1 cellular context compared by ENCODE assay signal in the genomic region with DNA sequence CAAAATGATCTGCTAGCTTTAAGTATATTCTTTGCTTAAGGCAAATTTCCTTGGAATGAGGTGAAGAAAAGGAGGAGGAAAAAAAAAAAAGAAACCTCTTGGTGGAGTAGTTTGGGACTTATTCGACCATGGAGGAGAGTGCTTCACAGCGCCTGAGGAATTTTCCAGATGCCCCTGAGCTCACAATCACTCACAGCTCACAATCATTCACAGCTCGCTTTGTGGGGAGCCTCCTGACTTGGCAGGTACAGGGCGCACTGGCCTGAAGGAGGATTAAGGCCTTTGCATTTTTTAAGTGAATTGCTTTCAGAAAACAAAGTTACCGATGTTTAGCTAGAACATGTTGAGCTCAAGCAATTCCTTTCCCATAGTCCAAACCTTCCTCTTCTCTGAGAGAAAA.
TF ChIP-seq lines count a peak whose summit lies in the region.

No MANE protein-coding gene starts in this region.

TF ChIP-seq in WTC11, 78 proteins besides CTCF, POLR2A, EP300 and RAD21:
- no peak for TF ChIP-seq ZNF416 (CRISPR knock-in tag; IDR thresholded peaks at IDR 0.05)
- TF ChIP-seq ZNF317 (CRISPR knock-in tag; IDR thresholded peaks at IDR 0.05; ENCODE audit: borderline replicate concordance, low read depth) = no peak
- TF ChIP-seq, protein P1, sequence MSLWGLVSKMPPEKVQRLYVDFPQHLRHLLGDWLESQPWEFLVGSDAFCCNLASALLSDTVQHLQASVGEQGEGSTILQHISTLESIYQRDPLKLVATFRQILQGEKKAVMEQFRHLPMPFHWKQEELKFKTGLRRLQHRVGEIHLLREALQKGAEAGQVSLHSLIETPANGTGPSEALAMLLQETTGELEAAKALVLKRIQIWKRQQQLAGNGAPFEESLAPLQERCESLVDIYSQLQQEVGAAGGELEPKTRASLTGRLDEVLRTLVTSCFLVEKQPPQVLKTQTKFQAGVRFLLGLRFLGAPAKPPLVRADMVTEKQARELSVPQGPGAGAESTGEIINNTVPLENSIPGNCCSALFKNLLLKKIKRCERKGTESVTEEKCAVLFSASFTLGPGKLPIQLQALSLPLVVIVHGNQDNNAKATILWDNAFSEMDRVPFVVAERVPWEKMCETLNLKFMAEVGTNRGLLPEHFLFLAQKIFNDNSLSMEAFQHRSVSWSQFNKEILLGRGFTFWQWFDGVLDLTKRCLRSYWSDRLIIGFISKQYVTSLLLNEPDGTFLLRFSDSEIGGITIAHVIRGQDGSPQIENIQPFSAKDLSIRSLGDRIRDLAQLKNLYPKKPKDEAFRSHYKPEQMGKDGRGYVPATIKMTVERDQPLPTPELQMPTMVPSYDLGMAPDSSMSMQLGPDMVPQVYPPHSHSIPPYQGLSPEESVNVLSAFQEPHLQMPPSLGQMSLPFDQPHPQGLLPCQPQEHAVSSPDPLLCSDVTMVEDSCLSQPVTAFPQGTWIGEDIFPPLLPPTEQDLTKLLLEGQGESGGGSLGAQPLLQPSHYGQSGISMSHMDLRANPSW (CRISPR knock-in tag; conservative IDR thresholded peaks at IDR 0.05; ENCODE audit: low read depth) = no peak
- TF ChIP-seq, protein P2, sequence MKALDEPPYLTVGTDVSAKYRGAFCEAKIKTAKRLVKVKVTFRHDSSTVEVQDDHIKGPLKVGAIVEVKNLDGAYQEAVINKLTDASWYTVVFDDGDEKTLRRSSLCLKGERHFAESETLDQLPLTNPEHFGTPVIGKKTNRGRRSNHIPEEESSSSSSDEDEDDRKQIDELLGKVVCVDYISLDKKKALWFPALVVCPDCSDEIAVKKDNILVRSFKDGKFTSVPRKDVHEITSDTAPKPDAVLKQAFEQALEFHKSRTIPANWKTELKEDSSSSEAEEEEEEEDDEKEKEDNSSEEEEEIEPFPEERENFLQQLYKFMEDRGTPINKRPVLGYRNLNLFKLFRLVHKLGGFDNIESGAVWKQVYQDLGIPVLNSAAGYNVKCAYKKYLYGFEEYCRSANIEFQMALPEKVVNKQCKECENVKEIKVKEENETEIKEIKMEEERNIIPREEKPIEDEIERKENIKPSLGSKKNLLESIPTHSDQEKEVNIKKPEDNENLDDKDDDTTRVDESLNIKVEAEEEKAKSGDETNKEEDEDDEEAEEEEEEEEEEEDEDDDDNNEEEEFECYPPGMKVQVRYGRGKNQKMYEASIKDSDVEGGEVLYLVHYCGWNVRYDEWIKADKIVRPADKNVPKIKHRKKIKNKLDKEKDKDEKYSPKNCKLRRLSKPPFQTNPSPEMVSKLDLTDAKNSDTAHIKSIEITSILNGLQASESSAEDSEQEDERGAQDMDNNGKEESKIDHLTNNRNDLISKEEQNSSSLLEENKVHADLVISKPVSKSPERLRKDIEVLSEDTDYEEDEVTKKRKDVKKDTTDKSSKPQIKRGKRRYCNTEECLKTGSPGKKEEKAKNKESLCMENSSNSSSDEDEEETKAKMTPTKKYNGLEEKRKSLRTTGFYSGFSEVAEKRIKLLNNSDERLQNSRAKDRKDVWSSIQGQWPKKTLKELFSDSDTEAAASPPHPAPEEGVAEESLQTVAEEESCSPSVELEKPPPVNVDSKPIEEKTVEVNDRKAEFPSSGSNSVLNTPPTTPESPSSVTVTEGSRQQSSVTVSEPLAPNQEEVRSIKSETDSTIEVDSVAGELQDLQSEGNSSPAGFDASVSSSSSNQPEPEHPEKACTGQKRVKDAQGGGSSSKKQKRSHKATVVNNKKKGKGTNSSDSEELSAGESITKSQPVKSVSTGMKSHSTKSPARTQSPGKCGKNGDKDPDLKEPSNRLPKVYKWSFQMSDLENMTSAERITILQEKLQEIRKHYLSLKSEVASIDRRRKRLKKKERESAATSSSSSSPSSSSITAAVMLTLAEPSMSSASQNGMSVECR (CRISPR knock-in tag; IDR thresholded peaks at IDR 0.05; ENCODE audit: borderline replicate concordance) = no peak
- TF ChIP-seq PREB (CRISPR knock-in tag; IDR thresholded peaks at IDR 0.05; ENCODE audit: borderline replicate concordance) = no peak
- no peak for TF ChIP-seq TEAD1 (CRISPR knock-in tag; IDR thresholded peaks at IDR 0.05)
- TF ChIP-seq, protein P3, sequence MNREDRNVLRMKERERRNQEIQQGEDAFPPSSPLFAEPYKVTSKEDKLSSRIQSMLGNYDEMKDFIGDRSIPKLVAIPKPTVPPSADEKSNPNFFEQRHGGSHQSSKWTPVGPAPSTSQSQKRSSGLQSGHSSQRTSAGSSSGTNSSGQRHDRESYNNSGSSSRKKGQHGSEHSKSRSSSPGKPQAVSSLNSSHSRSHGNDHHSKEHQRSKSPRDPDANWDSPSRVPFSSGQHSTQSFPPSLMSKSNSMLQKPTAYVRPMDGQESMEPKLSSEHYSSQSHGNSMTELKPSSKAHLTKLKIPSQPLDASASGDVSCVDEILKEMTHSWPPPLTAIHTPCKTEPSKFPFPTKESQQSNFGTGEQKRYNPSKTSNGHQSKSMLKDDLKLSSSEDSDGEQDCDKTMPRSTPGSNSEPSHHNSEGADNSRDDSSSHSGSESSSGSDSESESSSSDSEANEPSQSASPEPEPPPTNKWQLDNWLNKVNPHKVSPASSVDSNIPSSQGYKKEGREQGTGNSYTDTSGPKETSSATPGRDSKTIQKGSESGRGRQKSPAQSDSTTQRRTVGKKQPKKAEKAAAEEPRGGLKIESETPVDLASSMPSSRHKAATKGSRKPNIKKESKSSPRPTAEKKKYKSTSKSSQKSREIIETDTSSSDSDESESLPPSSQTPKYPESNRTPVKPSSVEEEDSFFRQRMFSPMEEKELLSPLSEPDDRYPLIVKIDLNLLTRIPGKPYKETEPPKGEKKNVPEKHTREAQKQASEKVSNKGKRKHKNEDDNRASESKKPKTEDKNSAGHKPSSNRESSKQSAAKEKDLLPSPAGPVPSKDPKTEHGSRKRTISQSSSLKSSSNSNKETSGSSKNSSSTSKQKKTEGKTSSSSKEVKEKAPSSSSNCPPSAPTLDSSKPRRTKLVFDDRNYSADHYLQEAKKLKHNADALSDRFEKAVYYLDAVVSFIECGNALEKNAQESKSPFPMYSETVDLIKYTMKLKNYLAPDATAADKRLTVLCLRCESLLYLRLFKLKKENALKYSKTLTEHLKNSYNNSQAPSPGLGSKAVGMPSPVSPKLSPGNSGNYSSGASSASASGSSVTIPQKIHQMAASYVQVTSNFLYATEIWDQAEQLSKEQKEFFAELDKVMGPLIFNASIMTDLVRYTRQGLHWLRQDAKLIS (CRISPR knock-in tag; IDR thresholded peaks at IDR 0.05; ENCODE audit: borderline replicate concordance) = no peak
- TF ChIP-seq, protein P4, sequence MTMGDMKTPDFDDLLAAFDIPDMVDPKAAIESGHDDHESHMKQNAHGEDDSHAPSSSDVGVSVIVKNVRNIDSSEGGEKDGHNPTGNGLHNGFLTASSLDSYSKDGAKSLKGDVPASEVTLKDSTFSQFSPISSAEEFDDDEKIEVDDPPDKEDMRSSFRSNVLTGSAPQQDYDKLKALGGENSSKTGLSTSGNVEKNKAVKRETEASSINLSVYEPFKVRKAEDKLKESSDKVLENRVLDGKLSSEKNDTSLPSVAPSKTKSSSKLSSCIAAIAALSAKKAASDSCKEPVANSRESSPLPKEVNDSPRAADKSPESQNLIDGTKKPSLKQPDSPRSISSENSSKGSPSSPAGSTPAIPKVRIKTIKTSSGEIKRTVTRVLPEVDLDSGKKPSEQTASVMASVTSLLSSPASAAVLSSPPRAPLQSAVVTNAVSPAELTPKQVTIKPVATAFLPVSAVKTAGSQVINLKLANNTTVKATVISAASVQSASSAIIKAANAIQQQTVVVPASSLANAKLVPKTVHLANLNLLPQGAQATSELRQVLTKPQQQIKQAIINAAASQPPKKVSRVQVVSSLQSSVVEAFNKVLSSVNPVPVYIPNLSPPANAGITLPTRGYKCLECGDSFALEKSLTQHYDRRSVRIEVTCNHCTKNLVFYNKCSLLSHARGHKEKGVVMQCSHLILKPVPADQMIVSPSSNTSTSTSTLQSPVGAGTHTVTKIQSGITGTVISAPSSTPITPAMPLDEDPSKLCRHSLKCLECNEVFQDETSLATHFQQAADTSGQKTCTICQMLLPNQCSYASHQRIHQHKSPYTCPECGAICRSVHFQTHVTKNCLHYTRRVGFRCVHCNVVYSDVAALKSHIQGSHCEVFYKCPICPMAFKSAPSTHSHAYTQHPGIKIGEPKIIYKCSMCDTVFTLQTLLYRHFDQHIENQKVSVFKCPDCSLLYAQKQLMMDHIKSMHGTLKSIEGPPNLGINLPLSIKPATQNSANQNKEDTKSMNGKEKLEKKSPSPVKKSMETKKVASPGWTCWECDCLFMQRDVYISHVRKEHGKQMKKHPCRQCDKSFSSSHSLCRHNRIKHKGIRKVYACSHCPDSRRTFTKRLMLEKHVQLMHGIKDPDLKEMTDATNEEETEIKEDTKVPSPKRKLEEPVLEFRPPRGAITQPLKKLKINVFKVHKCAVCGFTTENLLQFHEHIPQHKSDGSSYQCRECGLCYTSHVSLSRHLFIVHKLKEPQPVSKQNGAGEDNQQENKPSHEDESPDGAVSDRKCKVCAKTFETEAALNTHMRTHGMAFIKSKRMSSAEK (CRISPR knock-in tag; IDR thresholded peaks at IDR 0.05; ENCODE audit: borderline replicate concordance) = no peak
- TF ChIP-seq SOX15 (CRISPR knock-in tag; IDR thresholded peaks at IDR 0.05) = no peak
- no peak for TF ChIP-seq NFE2L1 (CRISPR knock-in tag; IDR thresholded peaks at IDR 0.05)
TF ChIP-seq in WTC11: peak in this region for 0.
